Comparison of ENCODE assay signal across 9 cellular contexts in the genomic region with DNA sequence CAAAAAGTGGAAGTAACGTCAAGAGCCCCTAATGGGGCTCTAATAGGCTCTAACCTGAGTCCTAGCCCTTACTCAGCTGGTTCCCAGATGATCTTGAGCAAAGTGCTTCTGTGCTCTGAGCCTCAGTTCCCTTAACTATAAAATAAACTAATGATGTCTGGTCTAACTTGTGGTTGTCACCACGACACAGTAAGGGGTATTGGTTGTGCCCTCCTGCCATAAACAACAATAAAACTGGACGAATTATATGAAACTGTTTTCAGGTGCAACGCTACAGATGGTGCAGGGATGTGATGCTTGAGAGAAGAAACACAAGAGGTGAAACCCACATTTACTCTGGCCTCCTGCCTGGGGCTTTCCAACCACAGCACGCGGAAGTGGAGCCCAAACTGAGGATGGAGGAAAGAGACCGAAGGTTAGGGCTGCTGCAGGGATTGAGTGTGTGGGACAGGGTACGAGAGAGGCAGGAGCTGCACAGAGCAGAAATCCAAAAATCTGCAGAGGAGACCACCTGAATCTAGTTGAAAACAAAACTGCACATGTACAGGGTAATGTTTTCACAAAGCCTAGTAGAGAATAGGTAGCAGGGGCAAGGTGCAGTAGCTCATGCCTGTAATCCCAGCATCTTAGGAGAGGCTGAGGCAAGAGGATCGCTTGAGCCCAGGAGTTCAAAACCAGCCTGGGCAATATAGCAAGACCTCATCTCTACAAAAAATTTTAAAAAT. TPM values are rescaled to one million over a fixed set of nuclear protein-coding genes. Genes with fewer than 3 reads are reported as not detected.
DNase-seq lines count a peak whose midpoint lies in the region; ATAC-seq and TF ChIP-seq lines count a peak whose summit lies in the region.
"Had no signal": no experiment of that assay in that cellular context is flagged by ENCODE, and none has a peak within 500 bp of the region (broad histone marks: within the 10 kb centered on the region; RNA-seq: fewer than 3 reads in every experiment).

No MANE protein-coding gene starts in this region.

- ATAC-seq in GM19468 (IDR thresholded peaks at IDR 0.05; ENCODE audit: extremely low read depth, unreplicated experiment) (peak; percentile 57), HG03442 (IDR thresholded peaks at IDR 0.05; ENCODE audit: unreplicated experiment) (peak; percentile 81)
- peak; percentile 57 for ATAC-seq in activated naive CD8-positive, alpha-beta T cell treated with anti-CD3 and anti-CD28 coated beads, Interleukin-2, amount 50 U/mL, for 24 hours

- H3K79me2 ChIP-seq in DOHH2 (ENCODE audit: control insufficient read depth, low read length): no peaks in the 10 kb centered on the region

- intact Hi-C loops in testis (cut with DNase I; ENCODE audit: low total_unique reads): no loop called here

- no peaks in the 10 kb centered on the region for H3K27me3 ChIP-seq in DOHH2 (ENCODE audit: control insufficient read depth, low read length)
- no peaks in the 10 kb centered on the region for H3K27me3 ChIP-seq in testis

- no peaks in the 10 kb centered on the region for H4K20me1 ChIP-seq in DOHH2 (ENCODE audit: control insufficient read depth, insufficient read depth, low read depth, low read length)

- WGBS in testis, 2 donors: 83 to 88% methylated on average over 9 of the region's 9 CpGs

- H3K27ac ChIP-seq in DOHH2 (ENCODE audit: low read depth, low read length) (peak overlapping the region; percentile 25), testis (no peak overlapping the region)

- H3F3A ChIP-seq in DOHH2 (ENCODE audit: control insufficient read depth, insufficient read depth): no peaks in the 10 kb centered on the region

- H3K4me1 Mint-ChIP-seq in activated naive CD8-positive, alpha-beta T cell treated with anti-CD3 and anti-CD28 coated beads, Interleukin-2, amount 50 U/mL, for 24 hours: peaks cover 51% of the 10 kb centered on the region

- no peaks in the 10 kb centered on the region for H3K27me3 Mint-ChIP-seq in activated naive CD8-positive, alpha-beta T cell treated with anti-CD3 and anti-CD28 coated beads, Interleukin-2, amount 50 U/mL, for 24 hours

- H3K4me3 Mint-ChIP-seq in activated naive CD8-positive, alpha-beta T cell treated with anti-CD3 and anti-CD28 coated beads, Interleukin-2, amount 50 U/mL, for 24 hours: peak overlapping the region; percentile 1

- H3K4me3 ChIP-seq in DOHH2 (ENCODE audit: low read length) (peak overlapping the region; percentile 43), testis (no peak overlapping the region)

- H3K36me3 Mint-ChIP-seq in activated naive CD8-positive, alpha-beta T cell treated with anti-CD3 and anti-CD28 coated beads, Interleukin-2, amount 50 U/mL, for 24 hours (ENCODE audit: low read depth): peaks cover 6% of the 10 kb centered on the region

- no peak for DNase-seq in activated naive CD8-positive, alpha-beta T cell treated with anti-CD3 and anti-CD28 coated beads, Interleukin-2, amount 50 U/mL, for 24 hours
- DNase-seq in NCI-H446 treated with DMSO at 0.1 percent for 48 hours (lab: John Stamatoyannopoulos, UW) (no peak), testis (no peak), MV-4-11 (lab: John Stamatoyannopoulos, UW) (no peak), NCI-H146 (lab: John Stamatoyannopoulos, UW) (no peak)

- H3K4me2 ChIP-seq in DOHH2 (ENCODE audit: low read length): peak overlapping the region; percentile 63

- H3K4me1 ChIP-seq in DOHH2 (ENCODE audit: control insufficient read depth, low read length) (peaks cover 53% of the 10 kb centered on the region), testis (no peaks in the 10 kb centered on the region)

- TF ChIP-seq CTCF in DOHH2 (IDR thresholded peaks at IDR 0.05; ENCODE audit: low read depth, low read length, poor library complexity, severe bottlenecking) (no peak), testis (IDR thresholded peaks at IDR 0.05) (no peak)

- H3K9me3 ChIP-seq in DOHH2 (ENCODE audit: control insufficient read depth, insufficient read depth, low read length) (peaks cover 7% of the 10 kb centered on the region; the same call in 1 of the 2 replicates), testis (no peaks in the 10 kb centered on the region)

- peak overlapping the region; percentile 52 for H3K27ac Mint-ChIP-seq in activated naive CD8-positive, alpha-beta T cell treated with anti-CD3 and anti-CD28 coated beads, Interleukin-2, amount 50 U/mL, for 24 hours

- H3K9me3 Mint-ChIP-seq in activated naive CD8-positive, alpha-beta T cell treated with anti-CD3 and anti-CD28 coated beads, Interleukin-2, amount 50 U/mL, for 24 hours: peaks cover 7% of the 10 kb centered on the region

- no peaks in the 10 kb centered on the region for H3K36me3 ChIP-seq in DOHH2 (ENCODE audit: control insufficient read depth, low read length)
- no peaks in the 10 kb centered on the region for H3K36me3 ChIP-seq in testis (ENCODE audit: low read depth, missing control alignments)

- TF ChIP-seq POLR2A in testis (IDR thresholded peaks at IDR 0.05): no peak

- H3K9me2 ChIP-seq in DOHH2 (replicated peaks; ENCODE audit: control insufficient read depth, low read length): no peaks in the 10 kb centered on the region

RNA-seq across cellular contexts. Expression of gene BCL2L14, which starts 45.6 kb away (rescaled TPM):
- 10 to 100 TPM; 18.8 to 51.4 TPM for total RNA-seq in testis
- 79.9 TPM for polyA plus RNA-seq in testis (ENCODE audit: insufficient read depth, low read depth, low replicate concordance)
- total RNA-seq: glomerular endothelial cell had no signal
